ENCODE assay signal across 14 cellular contexts in genomic region chr11:115287266-115287665, GRCh38.
"Had no signal": no experiment of that assay in that cellular context is flagged by ENCODE, and none has a peak within 500 bp of the region (broad histone marks: within the 10 kb centered on the region; RNA-seq: fewer than 3 reads in every experiment).

No MANE protein-coding gene starts in this region.

- H3K4me1 ChIP-seq: breast epithelium, stomach, uterus had no signal

- H3K4me1 Mint-ChIP-seq: immature natural killer cell; naive thymus-derived CD8-positive, alpha-beta T cell had no signal

- DNase-seq: amygdala; dorsolateral prefrontal cortex; immature natural killer cell; mucosa of descending colon; naive thymus-derived CD8-positive, alpha-beta T cell; right cardiac atrium; small intestine; stomach; uterus had no signal

- H3K9me3 ChIP-seq: breast epithelium, mucosa of descending colon, stomach, thoracic aorta, uterus had no signal

- H3K4me3 ChIP-seq: breast epithelium, dorsolateral prefrontal cortex, mucosa of descending colon, stomach, thoracic aorta, uterus had no signal

- H3K4me3 Mint-ChIP-seq: activated naive CD8-positive, alpha-beta T cell; immature natural killer cell; naive thymus-derived CD8-positive, alpha-beta T cell had no signal

- H3K27ac ChIP-seq: breast epithelium, stomach, thoracic aorta, uterus had no signal

- H3K27ac Mint-ChIP-seq: activated naive CD8-positive, alpha-beta T cell; immature natural killer cell; naive thymus-derived CD8-positive, alpha-beta T cell had no signal

- ATAC-seq: activated CD4-positive, CD25-positive, alpha-beta regulatory T cell treated with anti-CD3 and anti-CD28 coated beads, Interleukin-2, amount 50 U/mL, for 24 hours; esophagus mucosa; mucosa of descending colon; naive thymus-derived CD8-positive, alpha-beta T cell; right cardiac atrium had no signal

- H3K9me3 Mint-ChIP-seq: naive thymus-derived CD8-positive, alpha-beta T cell had no signal

- H3K36me3 ChIP-seq: breast epithelium, stomach, thoracic aorta, uterus had no signal

- H3K36me3 Mint-ChIP-seq: activated naive CD8-positive, alpha-beta T cell; immature natural killer cell; naive thymus-derived CD8-positive, alpha-beta T cell had no signal

- H3K27me3 ChIP-seq: breast epithelium, dorsolateral prefrontal cortex, stomach, uterus had no signal
